ENCODE assay signal across 1 cellular context in the genomic region with DNA sequence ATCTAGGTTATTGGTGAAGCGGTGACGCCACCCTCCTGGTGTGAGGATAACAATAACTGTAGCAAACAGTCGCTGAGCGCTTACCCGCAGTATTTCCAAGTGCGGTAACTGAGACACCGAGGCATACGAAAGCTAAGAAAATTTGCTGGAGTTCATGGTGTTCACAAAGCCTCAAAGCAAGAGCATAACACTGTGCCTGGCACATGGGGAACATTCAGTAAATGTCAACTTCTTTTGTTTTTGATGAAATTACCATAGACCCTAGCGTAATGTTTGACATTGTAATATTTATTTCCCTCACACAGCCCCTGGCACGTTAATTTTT.
TF ChIP-seq lines count a peak whose summit lies in the region.

No MANE protein-coding gene starts in this region.

TF ChIP-seq in K562, 482 proteins besides CTCF, POLR2A, EP300 and RAD21 (continued from another document and continues in another):
- TF ChIP-seq PYGO2 (tag; IDR thresholded peaks at IDR 0.05): no peak
- TF ChIP-seq, protein P1, sequence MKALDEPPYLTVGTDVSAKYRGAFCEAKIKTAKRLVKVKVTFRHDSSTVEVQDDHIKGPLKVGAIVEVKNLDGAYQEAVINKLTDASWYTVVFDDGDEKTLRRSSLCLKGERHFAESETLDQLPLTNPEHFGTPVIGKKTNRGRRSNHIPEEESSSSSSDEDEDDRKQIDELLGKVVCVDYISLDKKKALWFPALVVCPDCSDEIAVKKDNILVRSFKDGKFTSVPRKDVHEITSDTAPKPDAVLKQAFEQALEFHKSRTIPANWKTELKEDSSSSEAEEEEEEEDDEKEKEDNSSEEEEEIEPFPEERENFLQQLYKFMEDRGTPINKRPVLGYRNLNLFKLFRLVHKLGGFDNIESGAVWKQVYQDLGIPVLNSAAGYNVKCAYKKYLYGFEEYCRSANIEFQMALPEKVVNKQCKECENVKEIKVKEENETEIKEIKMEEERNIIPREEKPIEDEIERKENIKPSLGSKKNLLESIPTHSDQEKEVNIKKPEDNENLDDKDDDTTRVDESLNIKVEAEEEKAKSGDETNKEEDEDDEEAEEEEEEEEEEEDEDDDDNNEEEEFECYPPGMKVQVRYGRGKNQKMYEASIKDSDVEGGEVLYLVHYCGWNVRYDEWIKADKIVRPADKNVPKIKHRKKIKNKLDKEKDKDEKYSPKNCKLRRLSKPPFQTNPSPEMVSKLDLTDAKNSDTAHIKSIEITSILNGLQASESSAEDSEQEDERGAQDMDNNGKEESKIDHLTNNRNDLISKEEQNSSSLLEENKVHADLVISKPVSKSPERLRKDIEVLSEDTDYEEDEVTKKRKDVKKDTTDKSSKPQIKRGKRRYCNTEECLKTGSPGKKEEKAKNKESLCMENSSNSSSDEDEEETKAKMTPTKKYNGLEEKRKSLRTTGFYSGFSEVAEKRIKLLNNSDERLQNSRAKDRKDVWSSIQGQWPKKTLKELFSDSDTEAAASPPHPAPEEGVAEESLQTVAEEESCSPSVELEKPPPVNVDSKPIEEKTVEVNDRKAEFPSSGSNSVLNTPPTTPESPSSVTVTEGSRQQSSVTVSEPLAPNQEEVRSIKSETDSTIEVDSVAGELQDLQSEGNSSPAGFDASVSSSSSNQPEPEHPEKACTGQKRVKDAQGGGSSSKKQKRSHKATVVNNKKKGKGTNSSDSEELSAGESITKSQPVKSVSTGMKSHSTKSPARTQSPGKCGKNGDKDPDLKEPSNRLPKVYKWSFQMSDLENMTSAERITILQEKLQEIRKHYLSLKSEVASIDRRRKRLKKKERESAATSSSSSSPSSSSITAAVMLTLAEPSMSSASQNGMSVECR (CRISPR knock-in tag; IDR thresholded peaks at IDR 0.05): peak; percentile 62
- TF ChIP-seq RBM25 (IDR thresholded peaks at IDR 0.05; ENCODE audit: low read depth, low read length, severe bottlenecking): peak; percentile 46
- no peak for TF ChIP-seq ELF4 (CRISPR knock-in tag; IDR thresholded peaks at IDR 0.05)
- no peak for TF ChIP-seq ATF1 (CRISPR knock-in tag; IDR thresholded peaks at IDR 0.05)
- TF ChIP-seq ATF1 (tag; IDR thresholded peaks at IDR 0.05): peak; percentile 79
- TF ChIP-seq SRF (CRISPR knock-in tag; IDR thresholded peaks at IDR 0.05): no peak
- TF ChIP-seq MIER1 (IDR thresholded peaks at IDR 0.05; ENCODE audit: low read depth): no peak
- TF ChIP-seq NR2C2 (CRISPR knock-in tag; IDR thresholded peaks at IDR 0.05): no peak
- TF ChIP-seq NR2C2 (tag; IDR thresholded peaks at IDR 0.05): no peak
- no peak for TF ChIP-seq ZNF551 (CRISPR knock-in tag; IDR thresholded peaks at IDR 0.05)
- TF ChIP-seq, protein P2, sequence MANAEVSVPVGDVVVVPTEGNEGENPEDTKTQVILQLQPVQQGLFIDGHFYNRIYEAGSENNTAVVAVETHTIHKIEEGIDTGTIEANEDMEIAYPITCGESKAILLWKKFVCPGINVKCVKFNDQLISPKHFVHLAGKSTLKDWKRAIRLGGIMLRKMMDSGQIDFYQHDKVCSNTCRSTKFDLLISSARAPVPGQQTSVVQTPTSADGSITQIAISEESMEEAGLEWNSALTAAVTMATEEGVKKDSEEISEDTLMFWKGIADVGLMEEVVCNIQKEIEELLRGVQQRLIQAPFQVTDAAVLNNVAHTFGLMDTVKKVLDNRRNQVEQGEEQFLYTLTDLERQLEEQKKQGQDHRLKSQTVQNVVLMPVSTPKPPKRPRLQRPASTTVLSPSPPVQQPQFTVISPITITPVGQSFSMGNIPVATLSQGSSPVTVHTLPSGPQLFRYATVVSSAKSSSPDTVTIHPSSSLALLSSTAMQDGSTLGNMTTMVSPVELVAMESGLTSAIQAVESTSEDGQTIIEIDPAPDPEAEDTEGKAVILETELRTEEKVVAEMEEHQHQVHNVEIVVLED (CRISPR knock-in tag; IDR thresholded peaks at IDR 0.05): no peak
- TF ChIP-seq ZNF507 (tag; conservative IDR thresholded peaks at IDR 0.05): peak; percentile 35; the same call in 1 of the 2 replicates
- TF ChIP-seq, protein P3, sequence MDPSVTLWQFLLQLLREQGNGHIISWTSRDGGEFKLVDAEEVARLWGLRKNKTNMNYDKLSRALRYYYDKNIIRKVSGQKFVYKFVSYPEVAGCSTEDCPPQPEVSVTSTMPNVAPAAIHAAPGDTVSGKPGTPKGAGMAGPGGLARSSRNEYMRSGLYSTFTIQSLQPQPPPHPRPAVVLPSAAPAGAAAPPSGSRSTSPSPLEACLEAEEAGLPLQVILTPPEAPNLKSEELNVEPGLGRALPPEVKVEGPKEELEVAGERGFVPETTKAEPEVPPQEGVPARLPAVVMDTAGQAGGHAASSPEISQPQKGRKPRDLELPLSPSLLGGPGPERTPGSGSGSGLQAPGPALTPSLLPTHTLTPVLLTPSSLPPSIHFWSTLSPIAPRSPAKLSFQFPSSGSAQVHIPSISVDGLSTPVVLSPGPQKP (CRISPR knock-in tag; IDR thresholded peaks at IDR 0.05): no peak
- TF ChIP-seq, protein P4, sequence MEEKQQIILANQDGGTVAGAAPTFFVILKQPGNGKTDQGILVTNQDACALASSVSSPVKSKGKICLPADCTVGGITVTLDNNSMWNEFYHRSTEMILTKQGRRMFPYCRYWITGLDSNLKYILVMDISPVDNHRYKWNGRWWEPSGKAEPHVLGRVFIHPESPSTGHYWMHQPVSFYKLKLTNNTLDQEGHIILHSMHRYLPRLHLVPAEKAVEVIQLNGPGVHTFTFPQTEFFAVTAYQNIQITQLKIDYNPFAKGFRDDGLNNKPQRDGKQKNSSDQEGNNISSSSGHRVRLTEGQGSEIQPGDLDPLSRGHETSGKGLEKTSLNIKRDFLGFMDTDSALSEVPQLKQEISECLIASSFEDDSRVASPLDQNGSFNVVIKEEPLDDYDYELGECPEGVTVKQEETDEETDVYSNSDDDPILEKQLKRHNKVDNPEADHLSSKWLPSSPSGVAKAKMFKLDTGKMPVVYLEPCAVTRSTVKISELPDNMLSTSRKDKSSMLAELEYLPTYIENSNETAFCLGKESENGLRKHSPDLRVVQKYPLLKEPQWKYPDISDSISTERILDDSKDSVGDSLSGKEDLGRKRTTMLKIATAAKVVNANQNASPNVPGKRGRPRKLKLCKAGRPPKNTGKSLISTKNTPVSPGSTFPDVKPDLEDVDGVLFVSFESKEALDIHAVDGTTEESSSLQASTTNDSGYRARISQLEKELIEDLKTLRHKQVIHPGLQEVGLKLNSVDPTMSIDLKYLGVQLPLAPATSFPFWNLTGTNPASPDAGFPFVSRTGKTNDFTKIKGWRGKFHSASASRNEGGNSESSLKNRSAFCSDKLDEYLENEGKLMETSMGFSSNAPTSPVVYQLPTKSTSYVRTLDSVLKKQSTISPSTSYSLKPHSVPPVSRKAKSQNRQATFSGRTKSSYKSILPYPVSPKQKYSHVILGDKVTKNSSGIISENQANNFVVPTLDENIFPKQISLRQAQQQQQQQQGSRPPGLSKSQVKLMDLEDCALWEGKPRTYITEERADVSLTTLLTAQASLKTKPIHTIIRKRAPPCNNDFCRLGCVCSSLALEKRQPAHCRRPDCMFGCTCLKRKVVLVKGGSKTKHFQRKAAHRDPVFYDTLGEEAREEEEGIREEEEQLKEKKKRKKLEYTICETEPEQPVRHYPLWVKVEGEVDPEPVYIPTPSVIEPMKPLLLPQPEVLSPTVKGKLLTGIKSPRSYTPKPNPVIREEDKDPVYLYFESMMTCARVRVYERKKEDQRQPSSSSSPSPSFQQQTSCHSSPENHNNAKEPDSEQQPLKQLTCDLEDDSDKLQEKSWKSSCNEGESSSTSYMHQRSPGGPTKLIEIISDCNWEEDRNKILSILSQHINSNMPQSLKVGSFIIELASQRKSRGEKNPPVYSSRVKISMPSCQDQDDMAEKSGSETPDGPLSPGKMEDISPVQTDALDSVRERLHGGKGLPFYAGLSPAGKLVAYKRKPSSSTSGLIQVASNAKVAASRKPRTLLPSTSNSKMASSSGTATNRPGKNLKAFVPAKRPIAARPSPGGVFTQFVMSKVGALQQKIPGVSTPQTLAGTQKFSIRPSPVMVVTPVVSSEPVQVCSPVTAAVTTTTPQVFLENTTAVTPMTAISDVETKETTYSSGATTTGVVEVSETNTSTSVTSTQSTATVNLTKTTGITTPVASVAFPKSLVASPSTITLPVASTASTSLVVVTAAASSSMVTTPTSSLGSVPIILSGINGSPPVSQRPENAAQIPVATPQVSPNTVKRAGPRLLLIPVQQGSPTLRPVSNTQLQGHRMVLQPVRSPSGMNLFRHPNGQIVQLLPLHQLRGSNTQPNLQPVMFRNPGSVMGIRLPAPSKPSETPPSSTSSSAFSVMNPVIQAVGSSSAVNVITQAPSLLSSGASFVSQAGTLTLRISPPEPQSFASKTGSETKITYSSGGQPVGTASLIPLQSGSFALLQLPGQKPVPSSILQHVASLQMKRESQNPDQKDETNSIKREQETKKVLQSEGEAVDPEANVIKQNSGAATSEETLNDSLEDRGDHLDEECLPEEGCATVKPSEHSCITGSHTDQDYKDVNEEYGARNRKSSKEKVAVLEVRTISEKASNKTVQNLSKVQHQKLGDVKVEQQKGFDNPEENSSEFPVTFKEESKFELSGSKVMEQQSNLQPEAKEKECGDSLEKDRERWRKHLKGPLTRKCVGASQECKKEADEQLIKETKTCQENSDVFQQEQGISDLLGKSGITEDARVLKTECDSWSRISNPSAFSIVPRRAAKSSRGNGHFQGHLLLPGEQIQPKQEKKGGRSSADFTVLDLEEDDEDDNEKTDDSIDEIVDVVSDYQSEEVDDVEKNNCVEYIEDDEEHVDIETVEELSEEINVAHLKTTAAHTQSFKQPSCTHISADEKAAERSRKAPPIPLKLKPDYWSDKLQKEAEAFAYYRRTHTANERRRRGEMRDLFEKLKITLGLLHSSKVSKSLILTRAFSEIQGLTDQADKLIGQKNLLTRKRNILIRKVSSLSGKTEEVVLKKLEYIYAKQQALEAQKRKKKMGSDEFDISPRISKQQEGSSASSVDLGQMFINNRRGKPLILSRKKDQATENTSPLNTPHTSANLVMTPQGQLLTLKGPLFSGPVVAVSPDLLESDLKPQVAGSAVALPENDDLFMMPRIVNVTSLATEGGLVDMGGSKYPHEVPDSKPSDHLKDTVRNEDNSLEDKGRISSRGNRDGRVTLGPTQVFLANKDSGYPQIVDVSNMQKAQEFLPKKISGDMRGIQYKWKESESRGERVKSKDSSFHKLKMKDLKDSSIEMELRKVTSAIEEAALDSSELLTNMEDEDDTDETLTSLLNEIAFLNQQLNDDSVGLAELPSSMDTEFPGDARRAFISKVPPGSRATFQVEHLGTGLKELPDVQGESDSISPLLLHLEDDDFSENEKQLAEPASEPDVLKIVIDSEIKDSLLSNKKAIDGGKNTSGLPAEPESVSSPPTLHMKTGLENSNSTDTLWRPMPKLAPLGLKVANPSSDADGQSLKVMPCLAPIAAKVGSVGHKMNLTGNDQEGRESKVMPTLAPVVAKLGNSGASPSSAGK (IDR thresholded peaks at IDR 0.05): no peak
- TF ChIP-seq, protein P5, sequence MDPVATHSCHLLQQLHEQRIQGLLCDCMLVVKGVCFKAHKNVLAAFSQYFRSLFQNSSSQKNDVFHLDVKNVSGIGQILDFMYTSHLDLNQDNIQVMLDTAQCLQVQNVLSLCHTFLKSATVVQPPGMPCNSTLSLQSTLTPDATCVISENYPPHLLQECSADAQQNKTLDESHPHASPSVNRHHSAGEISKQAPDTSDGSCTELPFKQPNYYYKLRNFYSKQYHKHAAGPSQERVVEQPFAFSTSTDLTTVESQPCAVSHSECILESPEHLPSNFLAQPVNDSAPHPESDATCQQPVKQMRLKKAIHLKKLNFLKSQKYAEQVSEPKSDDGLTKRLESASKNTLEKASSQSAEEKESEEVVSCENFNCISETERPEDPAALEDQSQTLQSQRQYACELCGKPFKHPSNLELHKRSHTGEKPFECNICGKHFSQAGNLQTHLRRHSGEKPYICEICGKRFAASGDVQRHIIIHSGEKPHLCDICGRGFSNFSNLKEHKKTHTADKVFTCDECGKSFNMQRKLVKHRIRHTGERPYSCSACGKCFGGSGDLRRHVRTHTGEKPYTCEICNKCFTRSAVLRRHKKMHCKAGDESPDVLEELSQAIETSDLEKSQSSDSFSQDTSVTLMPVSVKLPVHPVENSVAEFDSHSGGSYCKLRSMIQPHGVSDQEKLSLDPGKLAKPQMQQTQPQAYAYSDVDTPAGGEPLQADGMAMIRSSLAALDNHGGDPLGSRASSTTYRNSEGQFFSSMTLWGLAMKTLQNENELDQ (CRISPR knock-in tag; IDR thresholded peaks at IDR 0.05; ENCODE audit: borderline replicate concordance): no peak
- TF ChIP-seq, protein P6, sequence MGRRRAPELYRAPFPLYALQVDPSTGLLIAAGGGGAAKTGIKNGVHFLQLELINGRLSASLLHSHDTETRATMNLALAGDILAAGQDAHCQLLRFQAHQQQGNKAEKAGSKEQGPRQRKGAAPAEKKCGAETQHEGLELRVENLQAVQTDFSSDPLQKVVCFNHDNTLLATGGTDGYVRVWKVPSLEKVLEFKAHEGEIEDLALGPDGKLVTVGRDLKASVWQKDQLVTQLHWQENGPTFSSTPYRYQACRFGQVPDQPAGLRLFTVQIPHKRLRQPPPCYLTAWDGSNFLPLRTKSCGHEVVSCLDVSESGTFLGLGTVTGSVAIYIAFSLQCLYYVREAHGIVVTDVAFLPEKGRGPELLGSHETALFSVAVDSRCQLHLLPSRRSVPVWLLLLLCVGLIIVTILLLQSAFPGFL (CRISPR knock-in tag; IDR thresholded peaks at IDR 0.05): no peak
- TF ChIP-seq XRCC3 (IDR thresholded peaks at IDR 0.05): no peak
- TF ChIP-seq, protein P7, sequence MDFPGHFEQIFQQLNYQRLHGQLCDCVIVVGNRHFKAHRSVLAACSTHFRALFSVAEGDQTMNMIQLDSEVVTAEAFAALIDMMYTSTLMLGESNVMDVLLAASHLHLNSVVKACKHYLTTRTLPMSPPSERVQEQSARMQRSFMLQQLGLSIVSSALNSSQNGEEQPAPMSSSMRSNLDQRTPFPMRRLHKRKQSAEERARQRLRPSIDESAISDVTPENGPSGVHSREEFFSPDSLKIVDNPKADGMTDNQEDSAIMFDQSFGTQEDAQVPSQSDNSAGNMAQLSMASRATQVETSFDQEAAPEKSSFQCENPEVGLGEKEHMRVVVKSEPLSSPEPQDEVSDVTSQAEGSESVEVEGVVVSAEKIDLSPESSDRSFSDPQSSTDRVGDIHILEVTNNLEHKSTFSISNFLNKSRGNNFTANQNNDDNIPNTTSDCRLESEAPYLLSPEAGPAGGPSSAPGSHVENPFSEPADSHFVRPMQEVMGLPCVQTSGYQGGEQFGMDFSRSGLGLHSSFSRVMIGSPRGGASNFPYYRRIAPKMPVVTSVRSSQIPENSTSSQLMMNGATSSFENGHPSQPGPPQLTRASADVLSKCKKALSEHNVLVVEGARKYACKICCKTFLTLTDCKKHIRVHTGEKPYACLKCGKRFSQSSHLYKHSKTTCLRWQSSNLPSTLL (IDR thresholded peaks at IDR 0.05): no peak
- TF ChIP-seq, protein P8, sequence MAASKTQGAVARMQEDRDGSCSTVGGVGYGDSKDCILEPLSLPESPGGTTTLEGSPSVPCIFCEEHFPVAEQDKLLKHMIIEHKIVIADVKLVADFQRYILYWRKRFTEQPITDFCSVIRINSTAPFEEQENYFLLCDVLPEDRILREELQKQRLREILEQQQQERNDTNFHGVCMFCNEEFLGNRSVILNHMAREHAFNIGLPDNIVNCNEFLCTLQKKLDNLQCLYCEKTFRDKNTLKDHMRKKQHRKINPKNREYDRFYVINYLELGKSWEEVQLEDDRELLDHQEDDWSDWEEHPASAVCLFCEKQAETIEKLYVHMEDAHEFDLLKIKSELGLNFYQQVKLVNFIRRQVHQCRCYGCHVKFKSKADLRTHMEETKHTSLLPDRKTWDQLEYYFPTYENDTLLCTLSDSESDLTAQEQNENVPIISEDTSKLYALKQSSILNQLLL (CRISPR knock-in tag; IDR thresholded peaks at IDR 0.05; ENCODE audit: borderline replicate concordance): no peak
- no peak for TF ChIP-seq ZNF41 (CRISPR knock-in tag; conservative IDR thresholded peaks at IDR 0.05)
